ENCODE assay signal across 21 cellular contexts in genomic region chr3:40229411-40229810, GRCh38.
DNase-seq lines count a peak whose midpoint lies in the region; ATAC-seq, FAIRE-seq and TF ChIP-seq lines count a peak whose summit lies in the region.
"Had no signal": no experiment of that assay in that cellular context is flagged by ENCODE, and none has a peak within 500 bp of the region (broad histone marks: within the 10 kb centered on the region; RNA-seq: fewer than 3 reads in every experiment).

No MANE protein-coding gene starts in this region.

- H3K36me3 ChIP-seq in right lobe of liver: peaks cover 0 to 4% (median 0%) of the 10 kb centered on the region in 4 donors
- no peaks in the 10 kb centered on the region for H3K36me3 ChIP-seq in HepG2 (replicated peaks in 1 of 2; ENCODE audit: control insufficient read depth in 1 of 2, insufficient read depth in 2 of 2, low read length in 2 of 2)
- peaks cover 0 to under 1% (median 0%) of the 10 kb centered on the region in 4 donors for H3K36me3 ChIP-seq in esophagus muscularis mucosa
- H3K36me3 ChIP-seq: cardiac muscle cell, tibial artery had no signal

- no peak overlapping the region for H3K9ac ChIP-seq in HepG2 (ENCODE audit: insufficient read depth, low read depth, low read length)

- CTCF ChIA-PET in HepG2 (lab: Yijun Ruan, JAX; ENCODE audit: low intra/inter-chr PET ratio, low total read pairs): no interaction called here

- BruUV-seq in HepG2 (replicated peaks; lab: Mats Ljungman, UMichigan): no TSS peak

- POLR2A ChIA-PET in HepG2 (lab: Yijun Ruan, JAX): no interaction called here

- H3K4me2 ChIP-seq in HepG2 (ENCODE audit: low read depth, low read length): no peak overlapping the region
- H3K4me2 ChIP-seq: hepatocyte had no signal

- H3K4me1 ChIP-seq in right lobe of liver: no peaks in the 10 kb centered on the region
- H3K4me1 ChIP-seq in HepG2 (ENCODE audit: insufficient read depth, low read length): no peaks in the 10 kb centered on the region
- peaks cover 0 to 11% (median 0%) of the 10 kb centered on the region in 4 donors for H3K4me1 ChIP-seq in esophagus muscularis mucosa
- H3K4me1 ChIP-seq: tibial artery had no signal

- no peak for TF ChIP-seq POLR2A in right lobe of liver (IDR thresholded peaks at IDR 0.05)
- no peak for TF ChIP-seq POLR2A in HepG2 (IDR thresholded peaks at IDR 0.05; ENCODE audit: insufficient read depth in 1 of 2, low read depth in 2 of 2, low read length in 2 of 2)
- TF ChIP-seq POLR2A in esophagus muscularis mucosa (IDR thresholded peaks at IDR 0.05; ENCODE audit: low read depth): no peak

- no peaks in the 10 kb centered on the region for H4K20me1 ChIP-seq in HepG2 (ENCODE audit: insufficient read depth, low read length)

- DNase-seq in right lobe of liver (no peak), HepG2 (ENCODE audit: low spot score) (no peak), esophagus muscularis mucosa (ENCODE audit: extremely low spot score) (peak; percentile 81), C1 segment of cervical spinal cord (lab: John Stamatoyannopoulos, UW) (no peak), mesenteric fat pad (ENCODE audit: low spot score) (no peak), hippocampal formation (lab: John Stamatoyannopoulos, UW) (no peak), HCEC 1CT (no peak)
- DNase-seq: 8988T; CD4-positive, CD25-positive, alpha-beta regulatory T cell; DMS79 treated with DMSO at 0.1 percent for 48 hours; HFFc6; KG1; kidney glomerular epithelial cell; NCI-H1092 treated with DMSO at 0.1 percent for 48 hours; stimulated activated CD4-positive, alpha-beta T cell treated with anti-CD3 and anti-CD28 coated beads, Interleukin-4, amount 100 ng/mL, for 24 hours; stimulated activated CD8-positive, alpha-beta memory T cell treated with anti-CD3 and anti-CD28 coated beads, Interleukin-4, amount 100 ng/mL, for 48 hours; tibial artery had no signal

- H3K27me3 ChIP-seq in right lobe of liver (no peaks in the 10 kb centered on the region), HepG2 (ENCODE audit: control insufficient read depth in 1 of 2, insufficient read depth in 2 of 2, low read length in 2 of 2) (no peaks in the 10 kb centered on the region), esophagus muscularis mucosa (no peaks in the 10 kb centered on the region)
- H3K27me3 ChIP-seq: cardiac muscle cell, hepatocyte, tibial artery had no signal

- H3K9me3 ChIP-seq in right lobe of liver: no peaks in the 10 kb centered on the region
- H3K9me3 ChIP-seq in HepG2 (ENCODE audit: low read length): no peaks in the 10 kb centered on the region
- H3K9me3 ChIP-seq in esophagus muscularis mucosa: no peaks in the 10 kb centered on the region
- H3K9me3 ChIP-seq: tibial artery had no signal

- H3K4me3 ChIP-seq in right lobe of liver (no peak overlapping the region), HepG2 (replicated peaks in 1 of 3; ENCODE audit: insufficient read depth in 1 of 3, low read depth in 2 of 3, low read length in 3 of 3) (no peak overlapping the region), esophagus muscularis mucosa (no peak overlapping the region)
- H3K4me3 ChIP-seq: cardiac muscle cell, hepatocyte, tibial artery had no signal

- H2AFZ ChIP-seq in HepG2 (ENCODE audit: low read length): no peak overlapping the region
- H2AFZ ChIP-seq: hepatocyte had no signal

- FAIRE-seq in HepG2 (lab: Jason Lieb, UNC): no peak

- intact Hi-C loops in right lobe of liver (cut with DNase I) (no loop called here), HepG2 (cut with micrococcal nuclease; ENCODE audit: unreplicated experiment) (no loop called here), esophagus muscularis mucosa (cut with DNase I) (no loop called here)

- TF ChIP-seq CTCF in right lobe of liver (IDR thresholded peaks at IDR 0.05) (no peak), HepG2 (CRISPR knock-in tag; IDR thresholded peaks at IDR 0.05) (no peak), esophagus muscularis mucosa (IDR thresholded peaks at IDR 0.05) (no peak)

- no CpG with 5 or more reads among the region's 4 CpGs for WGBS in right lobe of liver (ENCODE audit: insufficient coverage, low coverage, low lambda C conversion rate, missing lambda C conversion rate)
- no CpG with 5 or more reads among the region's 4 CpGs for WGBS in HepG2 (ENCODE audit: low lambda C conversion rate)
- WGBS in esophagus muscularis mucosa: 66% methylated on average over 4 of the region's 4 CpGs

- TF ChIP-seq EP300 in HepG2 (IDR thresholded peaks at IDR 0.05; ENCODE audit: low read depth in 2 of 2, low read length in 2 of 2): no peak
- no peak for TF ChIP-seq EP300 in HepG2 (CRISPR knock-in tag; IDR thresholded peaks at IDR 0.05; ENCODE audit: borderline replicate concordance)
- TF ChIP-seq EP300 in esophagus muscularis mucosa (IDR thresholded peaks at IDR 0.05): no peak

- in situ Hi-C loops in HepG2 (cut with HindIII; ENCODE audit: extremely low pct_ligation_motif_present, low pct_unique_long_range_greater_than_20kb): no loop called here

- no peak for TF ChIP-seq RAD21 in HepG2 (CRISPR knock-in tag; IDR thresholded peaks at IDR 0.05)

- no peaks in the 10 kb centered on the region for H3K79me2 ChIP-seq in HepG2 (ENCODE audit: insufficient read depth, low read length)
- H3K79me2 ChIP-seq: hepatocyte had no signal

- H3K27ac ChIP-seq in right lobe of liver (no peak overlapping the region), HepG2 (ENCODE audit: extremely low read length, insufficient read depth, low read length) (no peak overlapping the region), esophagus muscularis mucosa (replicated peaks in 1 of 4) (no peak overlapping the region)
- H3K27ac ChIP-seq: cardiac muscle cell, hepatocyte, tibial artery had no signal

- ATAC-seq in right lobe of liver (peak; percentile 50 to 61 (median 56)), HepG2 (no peak), HG02885 (IDR thresholded peaks at IDR 0.05; ENCODE audit: poor library complexity, unreplicated experiment) (peak; percentile 89)
- ATAC-seq: T-cell had no signal

TF ChIP-seq in HepG2, 621 proteins besides CTCF, POLR2A, EP300 and RAD21 (continues in another document):
- TF ChIP-seq SAFB2 (CRISPR knock-in tag; IDR thresholded peaks at IDR 0.05; ENCODE audit: borderline replicate concordance, low read depth) (no peak), ZNF281 (CRISPR knock-in tag; IDR thresholded peaks at IDR 0.05; ENCODE audit: borderline replicate concordance) (no peak), ZNF446 (CRISPR knock-in tag; IDR thresholded peaks at IDR 0.05) (no peak), HMGXB4 (CRISPR knock-in tag; IDR thresholded peaks at IDR 0.05; ENCODE audit: borderline replicate concordance in 1 of 2, low read depth in 1 of 2) (no peak), ZBTB3 (CRISPR knock-in tag; IDR thresholded peaks at IDR 0.05; ENCODE audit: borderline replicate concordance, low read depth) (no peak), ZBTB49 (CRISPR knock-in tag; IDR thresholded peaks at IDR 0.05; ENCODE audit: borderline replicate concordance) (no peak), GABPB1 (CRISPR knock-in tag; IDR thresholded peaks at IDR 0.05) (no peak), PHF21A (CRISPR knock-in tag; IDR thresholded peaks at IDR 0.05) (no peak), ZNF430 (CRISPR knock-in tag; IDR thresholded peaks at IDR 0.05) (no peak), KLF16 (CRISPR knock-in tag; IDR thresholded peaks at IDR 0.05) (no peak)
